Comparison of ENCODE assay signal across 31 cellular contexts in the genomic region with DNA sequence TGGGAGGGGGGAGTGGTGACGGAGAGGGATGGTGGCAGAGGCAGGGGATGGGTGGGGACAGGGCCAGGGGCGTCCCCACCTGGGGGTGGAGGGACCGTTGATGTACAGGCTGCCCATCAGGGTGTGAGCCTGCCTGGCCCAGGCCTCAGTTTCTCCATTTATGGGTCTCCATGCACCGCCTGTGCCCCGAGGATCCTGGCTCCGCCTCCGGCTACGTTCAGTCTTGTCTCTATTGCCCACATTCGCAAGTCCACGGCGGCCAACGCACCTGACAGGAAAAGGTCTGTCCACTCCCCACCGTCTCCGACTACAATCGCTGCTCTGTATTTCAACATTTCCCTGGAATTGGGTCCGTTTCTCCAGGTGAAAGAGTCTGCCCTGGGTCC.
DNase-seq lines count a peak whose midpoint lies in the region; ATAC-seq and TF ChIP-seq lines count a peak whose summit lies in the region.
"Had no signal": no experiment of that assay in that cellular context is flagged by ENCODE, and none has a peak within 500 bp of the region (broad histone marks: within the 10 kb centered on the region; RNA-seq: fewer than 3 reads in every experiment).

No MANE protein-coding gene starts in this region.

- H3K4me3 Mint-ChIP-seq in chondrocyte (ENCODE audit: unreplicated experiment) = no peak overlapping the region
- H3K4me3 Mint-ChIP-seq: activated T-cell treated with anti-CD3 and anti-CD28 coated beads, Interleukin-2, amount 50 U/mL, for 4 hours; CD4-positive, alpha-beta T cell; HFFc6; neural crest cell had no signal

- no peak overlapping the region for H3K4me3 ChIP-seq in neuronal stem cell (ENCODE audit: low read length in 2 of 2)
- H3K4me3 ChIP-seq in upper lobe of right lung = no peak overlapping the region
- H3K4me3 ChIP-seq: gastrocnemius medialis, MG63, upper lobe of left lung had no signal

- peak overlapping the region; percentile 98 for H3K14ac ChIP-seq in neuronal stem cell (ENCODE audit: low read length)

- no peak overlapping the region for H2BK12ac ChIP-seq in neuronal stem cell (ENCODE audit: low read length)

- H3K36me3 ChIP-seq in neuronal stem cell (replicated peaks in 1 of 2; ENCODE audit: control insufficient read depth in 2 of 2, insufficient read depth in 2 of 2, low read length in 2 of 2) (no peaks in the 10 kb centered on the region), upper lobe of right lung (no peaks in the 10 kb centered on the region)
- H3K36me3 ChIP-seq: brain microvascular endothelial cell, gastrocnemius medialis, MG63, upper lobe of left lung had no signal

- no peak overlapping the region for H4K8ac ChIP-seq in neuronal stem cell (ENCODE audit: low read depth, low read length)

- no peak overlapping the region for H2BK5ac ChIP-seq in neuronal stem cell (ENCODE audit: low read length)

- no peak overlapping the region for H3K4me2 ChIP-seq in neuronal stem cell (ENCODE audit: insufficient read depth, low read length, poor library complexity, severe bottlenecking)
- H3K4me2 ChIP-seq: SK-N-SH had no signal

- no peak for ATAC-seq in Right ventricle myocardium inferior
- no peak for ATAC-seq in Right ventricle myocardium superior (ENCODE audit: poor library complexity)
- ATAC-seq in upper lobe of right lung = no peak
- ATAC-seq in HG02870 (IDR thresholded peaks at IDR 0.05; ENCODE audit: unreplicated experiment) = no peak
- ATAC-seq: activated T-cell treated with anti-CD3 and anti-CD28 coated beads, Interleukin-2, amount 50 U/mL, for 4 hours; gastrocnemius medialis; left colon had no signal

- no peak overlapping the region for H2BK15ac ChIP-seq in neuronal stem cell (ENCODE audit: low read length)

- H3K27me3 ChIP-seq in neuronal stem cell (ENCODE audit: control insufficient read depth in 3 of 3, insufficient read depth in 3 of 3, low read depth in 1 of 3, low read length in 3 of 3) (peaks cover 0 to 17% (median 0%) of the 10 kb centered on the region in 3 experiments), upper lobe of right lung (no peaks in the 10 kb centered on the region)
- H3K27me3 ChIP-seq: MG63 had no signal

- no peaks in the 10 kb centered on the region for H3K9me3 Mint-ChIP-seq in chondrocyte (ENCODE audit: low read depth)
- H3K9me3 Mint-ChIP-seq: activated T-cell treated with anti-CD3 and anti-CD28 coated beads, Interleukin-2, amount 50 U/mL, for 4 hours; CD4-positive, alpha-beta T cell; HFFc6; neural crest cell had no signal

- TF ChIP-seq CTCF in chondrocyte (IDR thresholded peaks at IDR 0.05) (no peak), upper lobe of right lung (IDR thresholded peaks at IDR 0.05) (no peak)

- no peak overlapping the region for H3K27ac ChIP-seq in neuronal stem cell (replicated peaks; ENCODE audit: low read length)
- H3K27ac ChIP-seq in upper lobe of right lung = no peak overlapping the region
- H3K27ac ChIP-seq: brain microvascular endothelial cell, gastrocnemius medialis, RWPE1, upper lobe of left lung had no signal

- peak overlapping the region; percentile 85 for H3K18ac ChIP-seq in neuronal stem cell (ENCODE audit: low read length)

- no peak overlapping the region for H2AFZ ChIP-seq in neuronal stem cell (ENCODE audit: low read length)

- no peak overlapping the region for H2BK120ac ChIP-seq in neuronal stem cell (ENCODE audit: low read depth, low read length)

- H3K9ac ChIP-seq in neuronal stem cell (ENCODE audit: low read depth, low read length, poor library complexity) = no peak overlapping the region
- H3K9ac ChIP-seq: SK-N-SH had no signal

- peak; percentile 68 for DNase-seq in Right ventricle myocardium inferior (ENCODE audit: missing footprints)
- DNase-seq in Right ventricle myocardium superior = no peak
- peak; percentile 78 for DNase-seq in chondrocyte (ENCODE audit: low spot score)
- no peak for DNase-seq in neuronal stem cell (ENCODE audit: low spot score)
- DNase-seq in upper lobe of right lung = peak; percentile 52
- DNase-seq in NCI-H446 treated with DMSO at 0.1 percent for 48 hours (lab: John Stamatoyannopoulos, UW) = no peak
- DNase-seq in HuH-7 (ENCODE audit: low spot score) = no peak
- DNase-seq: activated naive CD4-positive, alpha-beta T cell treated with Interleukin-2 at 50 U/mL for 16 hours; activated T-cell treated with anti-CD3 and anti-CD28 coated beads, Interleukin-2, amount 50 U/mL, for 4 hours; AML-193; brain microvascular endothelial cell; GOT3; HFFc6; KG1; mesendoderm; MG63; NCI-H1105 treated with DMSO at 0.1 percent for 48 hours; NCI-H187 treated with DMSO at 0.1 percent for 48 hours; NCI-H2171 treated with DMSO at 0.1 percent for 48 hours; NCI-H524; OCI-M1; stimulated activated CD4-positive, alpha-beta T cell treated with anti-CD3 and anti-CD28 coated beads, Interleukin-4, amount 100 ng/mL, for 4 hours had no signal

- no peak overlapping the region for H3K4ac ChIP-seq in neuronal stem cell (ENCODE audit: low read length)

- peaks cover 11% of the 10 kb centered on the region for H3K27me3 Mint-ChIP-seq in chondrocyte (ENCODE audit: low read depth)

- peaks cover 0 to 2% of the 10 kb centered on the region in 2 donors for H3K9me3 ChIP-seq in neuronal stem cell (replicated peaks in 1 of 2; ENCODE audit: control insufficient read depth in 2 of 2, insufficient read depth in 1 of 2, low read depth in 1 of 2, low read length in 2 of 2)
- no peaks in the 10 kb centered on the region for H3K9me3 ChIP-seq in upper lobe of right lung
- H3K9me3 ChIP-seq: gastrocnemius medialis, MG63, SK-N-SH, upper lobe of left lung had no signal

- no peak overlapping the region for H3K27ac Mint-ChIP-seq in chondrocyte (ENCODE audit: unreplicated experiment)
- H3K27ac Mint-ChIP-seq: CD4-positive, alpha-beta T cell; HFFc6; progenitor cell of endocrine pancreas had no signal

- H4K91ac ChIP-seq in neuronal stem cell (ENCODE audit: low read depth, low read length, poor library complexity) = no peak overlapping the region

- no peaks in the 10 kb centered on the region for H3K4me1 Mint-ChIP-seq in chondrocyte (ENCODE audit: low read depth)

- H3K36me3 Mint-ChIP-seq in chondrocyte (ENCODE audit: low read depth) = no peaks in the 10 kb centered on the region

- H3K23ac ChIP-seq in neuronal stem cell (ENCODE audit: low read depth, low read length, poor library complexity) = no peak overlapping the region

- intact Hi-C loops in Right ventricle myocardium inferior (cut with DNase I) = no loop called here
- intact Hi-C loops in Right ventricle myocardium superior (cut with DNase I) = no loop called here
- intact Hi-C loops in upper lobe of right lung (cut with DNase I) = no loop called here

- no CpG with 5 or more reads among the region's 16 CpGs for WGBS in neuronal stem cell (ENCODE audit: extremely low coverage in 2 of 2, insufficient read length in 2 of 2, insufficient replicate concordance in 1 of 2), 2 donors

- H2AK5ac ChIP-seq in neuronal stem cell (ENCODE audit: low read depth, low read length) = peak overlapping the region; percentile 97

- no peaks in the 10 kb centered on the region for H3K79me1 ChIP-seq in neuronal stem cell (ENCODE audit: low read depth, low read length)

- H3K4me1 ChIP-seq in neuronal stem cell (ENCODE audit: control insufficient read depth in 2 of 2, insufficient read depth in 1 of 2, low read depth in 1 of 2, low read length in 2 of 2) (peaks cover 3 to 12% of the 10 kb centered on the region in 2 donors), upper lobe of right lung (no peaks in the 10 kb centered on the region)
- H3K4me1 ChIP-seq: gastrocnemius medialis, upper lobe of left lung had no signal

Comparison
In these comparisons a context has a peak if more than half of its experiments do, and no peak if none do; other contexts are left out.
1. DNase-seq: peak in Right ventricle myocardium inferior (single experiment), chondrocyte (single experiment) and upper lobe of right lung (single experiment); none in Right ventricle myocardium superior (single experiment), neuronal stem cell (single experiment), NCI-H446 treated with DMSO at 0.1 percent for 48 hours (single experiment) and HuH-7 (single experiment).